Comparison of ENCODE assay signal across 11 cellular contexts in genomic region chr10:28179006-28179405, GRCh38.
DNase-seq lines count a peak whose midpoint lies in the region; ATAC-seq and TF ChIP-seq lines count a peak whose summit lies in the region.
"Had no signal": no experiment of that assay in that cellular context is flagged by ENCODE, and none has a peak within 500 bp of the region (broad histone marks: within the 10 kb centered on the region; RNA-seq: fewer than 3 reads in every experiment).

No MANE protein-coding gene starts in this region.

- intact Hi-C loops in sigmoid colon (cut with DNase I) = loop anchor here (2.0 kb wide), 2 partner anchors 436 to 620 kb away; no protein-coding TSS in a partner anchor

- no peak for TF ChIP-seq CTCF in MM.1S (IDR thresholded peaks at IDR 0.05; ENCODE audit: low read length)
- no peak for TF ChIP-seq CTCF in sigmoid colon (IDR thresholded peaks at IDR 0.05)

- no peaks in the 10 kb centered on the region for H3K9me2 ChIP-seq in MM.1S (replicated peaks; ENCODE audit: insufficient read depth, low read length)

- H3K79me2 ChIP-seq in MM.1S (ENCODE audit: low read length) = no peaks in the 10 kb centered on the region

- no peaks in the 10 kb centered on the region for H3K27me3 Mint-ChIP-seq in activated T-cell treated with anti-CD3 and anti-CD28 coated beads, Interleukin-2, amount 50 U/mL, for 24 hours

- peaks cover 17% of the 10 kb centered on the region for H3K4me1 ChIP-seq in MM.1S (ENCODE audit: low read length)
- peaks cover 3% of the 10 kb centered on the region for H3K4me1 ChIP-seq in effector memory CD4-positive, alpha-beta T cell (ENCODE audit: control insufficient read depth, insufficient read depth, low read length, poor library complexity, severe bottlenecking)
- peaks cover 0 to 44% (median 38%) of the 10 kb centered on the region in 4 donors for H3K4me1 ChIP-seq in sigmoid colon
- H3K4me1 ChIP-seq: Peyer's patch had no signal

- H3K27ac Mint-ChIP-seq in activated T-cell treated with anti-CD3 and anti-CD28 coated beads, Interleukin-2, amount 50 U/mL, for 24 hours = peak overlapping the region; percentile 94

- no peaks in the 10 kb centered on the region for H3K36me3 Mint-ChIP-seq in activated T-cell treated with anti-CD3 and anti-CD28 coated beads, Interleukin-2, amount 50 U/mL, for 24 hours (ENCODE audit: low read depth)

- no peaks in the 10 kb centered on the region for H4K20me1 ChIP-seq in MM.1S (ENCODE audit: insufficient read depth, low read length)

- TF ChIP-seq EP300 in sigmoid colon (IDR thresholded peaks at IDR 0.05) = no peak

- DNase-seq in activated T-cell treated with anti-CD3 and anti-CD28 coated beads, Interleukin-2, amount 50 U/mL, for 24 hours = no peak
- no peak for DNase-seq in activated T-cell treated with anti-CD3 and anti-CD28 coated beads, Interleukin-2, amount 50 U/mL, for 48 hours
- no peak for DNase-seq in MM.1S
- DNase-seq in effector memory CD4-positive, alpha-beta T cell = no peak
- no peak for DNase-seq in sigmoid colon
- no peak for DNase-seq in NCI-H2227 treated with DMSO at 0.1 percent for 48 hours (lab: John Stamatoyannopoulos, UW)
- DNase-seq: NCI-H2171 had no signal

- peak overlapping the region; percentile 81 for H3K4me2 ChIP-seq in MM.1S (ENCODE audit: low read depth, low read length)

- peak overlapping the region; percentile 80 for H3K4me3 Mint-ChIP-seq in activated T-cell treated with anti-CD3 and anti-CD28 coated beads, Interleukin-2, amount 50 U/mL, for 24 hours

- 0 out of 2 replicates have a peak overlapping the region, but pooled peaks have one; percentile 34 for H3K9ac ChIP-seq in MM.1S (ENCODE audit: low read length)

- no peaks in the 10 kb centered on the region for H3K27me3 ChIP-seq in MM.1S (replicated peaks; ENCODE audit: insufficient read depth, low read length)
- H3K27me3 ChIP-seq in effector memory CD4-positive, alpha-beta T cell (replicated peaks; ENCODE audit: control insufficient read depth, insufficient read depth, low read length, poor library complexity, severe bottlenecking) = no peaks in the 10 kb centered on the region
- no peaks in the 10 kb centered on the region for H3K27me3 ChIP-seq in sigmoid colon
- H3K27me3 ChIP-seq: cardiac muscle cell, Peyer's patch had no signal

- no peak for TF ChIP-seq POLR2A in sigmoid colon (IDR thresholded peaks at IDR 0.05)

- peaks cover 37% of the 10 kb centered on the region for H3K4me1 Mint-ChIP-seq in activated T-cell treated with anti-CD3 and anti-CD28 coated beads, Interleukin-2, amount 50 U/mL, for 24 hours (ENCODE audit: low read depth)

- H3K36me3 ChIP-seq in MM.1S (replicated peaks; ENCODE audit: insufficient read depth, low read length) (no peaks in the 10 kb centered on the region), sigmoid colon (no peaks in the 10 kb centered on the region)
- no peaks in the 10 kb centered on the region for H3K36me3 ChIP-seq in effector memory CD4-positive, alpha-beta T cell (ENCODE audit: control insufficient read depth, insufficient read depth, low read length)
- H3K36me3 ChIP-seq: cardiac muscle cell, Peyer's patch had no signal

- ATAC-seq in GM21576 (IDR thresholded peaks at IDR 0.05; ENCODE audit: unreplicated experiment) (no peak), HG02938 (IDR thresholded peaks at IDR 0.05; ENCODE audit: unreplicated experiment) (no peak)

- H3K9me3 Mint-ChIP-seq in activated T-cell treated with anti-CD3 and anti-CD28 coated beads, Interleukin-2, amount 50 U/mL, for 24 hours = no peaks in the 10 kb centered on the region

- 45 to 49% methylated on average over 2 of the region's 2 CpGs for WGBS in sigmoid colon, 2 donors

- H3F3A ChIP-seq in MM.1S (ENCODE audit: insufficient read depth, low read length) = no peaks in the 10 kb centered on the region; the same call in 1 of the 2 replicates

- H2AFZ ChIP-seq in MM.1S (ENCODE audit: low read length) = peak overlapping the region; percentile 80

- no peak overlapping the region for H3K4me3 ChIP-seq in MM.1S (ENCODE audit: low read length)
- H3K4me3 ChIP-seq in effector memory CD4-positive, alpha-beta T cell (ENCODE audit: insufficient read depth, low read depth, low read length, poor library complexity, severe bottlenecking) = peak overlapping the region; percentile 59
- peak overlapping the region in 1 of 4 donors; percentile 32 for H3K4me3 ChIP-seq in sigmoid colon
- H3K4me3 ChIP-seq: cardiac muscle cell had no signal

- H3K9me3 ChIP-seq in MM.1S (replicated peaks; ENCODE audit: insufficient read depth, low read length) = no peaks in the 10 kb centered on the region
- no peaks in the 10 kb centered on the region for H3K9me3 ChIP-seq in effector memory CD4-positive, alpha-beta T cell (ENCODE audit: control insufficient read depth, low read length)
- no peaks in the 10 kb centered on the region for H3K9me3 ChIP-seq in sigmoid colon
- H3K9me3 ChIP-seq: Peyer's patch had no signal

- peak overlapping the region; percentile 67; the same call in 1 of the 2 replicates for H3K27ac ChIP-seq in MM.1S (ENCODE audit: low read length)
- peak overlapping the region; percentile 62 for H3K27ac ChIP-seq in effector memory CD4-positive, alpha-beta T cell (ENCODE audit: insufficient read depth, low read length, poor library complexity, severe bottlenecking)
- H3K27ac ChIP-seq in sigmoid colon = peak overlapping the region; percentile 61 to 75 (median 68)
- H3K27ac ChIP-seq: cardiac muscle cell had no signal
